ENCODE assay signal across 1 cellular context in genomic region chr3:72533584-72534473, GRCh38.
A peak's percentile ranks its signal among the peaks of the same experiment; 100 is the strongest.
TF ChIP-seq lines count a peak whose summit lies in the region.

No MANE protein-coding gene starts in this region.

TF ChIP-seq in K562, 482 proteins besides CTCF, POLR2A, EP300 and RAD21 (continued from another document):
- TF ChIP-seq THRB (CRISPR knock-in tag; conservative IDR thresholded peaks at IDR 0.05) (0 out of 2 replicates have a peak, but pooled peaks have one; percentile 58), HBP1 (CRISPR knock-in tag; IDR thresholded peaks at IDR 0.05) (peak; percentile 86; the same call in 1 of the 2 replicates), OTX1 (CRISPR knock-in tag; IDR thresholded peaks at IDR 0.05) (0 out of 2 replicates have a peak, but pooled peaks have one; percentile 48), ZNF347 (CRISPR knock-in tag; IDR thresholded peaks at IDR 0.05; ENCODE audit: low read depth) (no peak), NR4A1 (CRISPR knock-in tag; IDR thresholded peaks at IDR 0.05) (no peak), NR4A1 (tag; IDR thresholded peaks at IDR 0.05) (no peak), SAFB2 (IDR thresholded peaks at IDR 0.05; ENCODE audit: borderline replicate concordance, low read depth, low read length, severe bottlenecking) (no peak), ADNP (tag; IDR thresholded peaks at IDR 0.05) (peak; percentile 73), XRCC4 (IDR thresholded peaks at IDR 0.05; ENCODE audit: extremely low read depth, insufficient read depth, insufficient read length) (no peak), NBN (IDR thresholded peaks at IDR 0.05; ENCODE audit: low read depth) (0 out of 2 replicates have a peak, but pooled peaks have one; percentile 25), PHF20 (IDR thresholded peaks at IDR 0.05; ENCODE audit: partially characterized antibody) (peak; percentile 26), CREB1 (IDR thresholded peaks at IDR 0.05) (no peak), CREB1 (CRISPR knock-in tag; IDR thresholded peaks at IDR 0.05) (0 out of 2 replicates have a peak, but pooled peaks have one; percentile 22), CBX1 (IDR thresholded peaks at IDR 0.05; ENCODE audit: low read depth) (peak; percentile 55; the same call in 1 of the 2 replicates), NR2F6 (CRISPR knock-in tag; IDR thresholded peaks at IDR 0.05) (no peak), TFAM (CRISPR knock-in tag; conservative IDR thresholded peaks at IDR 0.05) (no peak), GABPB1 (CRISPR knock-in tag; IDR thresholded peaks at IDR 0.05) (0 out of 2 replicates have a peak, but pooled peaks have one; percentile 27), TRIM24 (IDR thresholded peaks at IDR 0.05) (peak in 1 of 2 experiments; percentile 57; a peak in 2 of 4 replicates), ZNF121 (CRISPR knock-in tag; conservative IDR thresholded peaks at IDR 0.05) (no peak), THRAP3 (IDR thresholded peaks at IDR 0.05; ENCODE audit: borderline replicate concordance) (no peak), ZC3H11A (IDR thresholded peaks at IDR 0.05; ENCODE audit: low read depth, low read length) (no peak), NFXL1 (CRISPR knock-in tag; IDR thresholded peaks at IDR 0.05) (no peak)
- TF ChIP-seq, protein P1, sequence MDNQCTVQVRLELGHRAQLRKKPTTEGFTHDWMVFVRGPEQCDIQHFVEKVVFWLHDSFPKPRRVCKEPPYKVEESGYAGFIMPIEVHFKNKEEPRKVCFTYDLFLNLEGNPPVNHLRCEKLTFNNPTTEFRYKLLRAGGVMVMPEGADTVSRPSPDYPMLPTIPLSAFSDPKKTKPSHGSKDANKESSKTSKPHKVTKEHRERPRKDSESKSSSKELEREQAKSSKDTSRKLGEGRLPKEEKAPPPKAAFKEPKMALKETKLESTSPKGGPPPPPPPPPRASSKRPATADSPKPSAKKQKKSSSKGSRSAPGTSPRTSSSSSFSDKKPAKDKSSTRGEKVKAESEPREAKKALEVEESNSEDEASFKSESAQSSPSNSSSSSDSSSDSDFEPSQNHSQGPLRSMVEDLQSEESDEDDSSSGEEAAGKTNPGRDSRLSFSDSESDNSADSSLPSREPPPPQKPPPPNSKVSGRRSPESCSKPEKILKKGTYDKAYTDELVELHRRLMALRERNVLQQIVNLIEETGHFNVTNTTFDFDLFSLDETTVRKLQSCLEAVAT (IDR thresholded peaks at IDR 0.05), result peak in 1 of 2 experiments; percentile 57; a peak in 1 of 4 replicates
- TF ChIP-seq, protein P2, sequence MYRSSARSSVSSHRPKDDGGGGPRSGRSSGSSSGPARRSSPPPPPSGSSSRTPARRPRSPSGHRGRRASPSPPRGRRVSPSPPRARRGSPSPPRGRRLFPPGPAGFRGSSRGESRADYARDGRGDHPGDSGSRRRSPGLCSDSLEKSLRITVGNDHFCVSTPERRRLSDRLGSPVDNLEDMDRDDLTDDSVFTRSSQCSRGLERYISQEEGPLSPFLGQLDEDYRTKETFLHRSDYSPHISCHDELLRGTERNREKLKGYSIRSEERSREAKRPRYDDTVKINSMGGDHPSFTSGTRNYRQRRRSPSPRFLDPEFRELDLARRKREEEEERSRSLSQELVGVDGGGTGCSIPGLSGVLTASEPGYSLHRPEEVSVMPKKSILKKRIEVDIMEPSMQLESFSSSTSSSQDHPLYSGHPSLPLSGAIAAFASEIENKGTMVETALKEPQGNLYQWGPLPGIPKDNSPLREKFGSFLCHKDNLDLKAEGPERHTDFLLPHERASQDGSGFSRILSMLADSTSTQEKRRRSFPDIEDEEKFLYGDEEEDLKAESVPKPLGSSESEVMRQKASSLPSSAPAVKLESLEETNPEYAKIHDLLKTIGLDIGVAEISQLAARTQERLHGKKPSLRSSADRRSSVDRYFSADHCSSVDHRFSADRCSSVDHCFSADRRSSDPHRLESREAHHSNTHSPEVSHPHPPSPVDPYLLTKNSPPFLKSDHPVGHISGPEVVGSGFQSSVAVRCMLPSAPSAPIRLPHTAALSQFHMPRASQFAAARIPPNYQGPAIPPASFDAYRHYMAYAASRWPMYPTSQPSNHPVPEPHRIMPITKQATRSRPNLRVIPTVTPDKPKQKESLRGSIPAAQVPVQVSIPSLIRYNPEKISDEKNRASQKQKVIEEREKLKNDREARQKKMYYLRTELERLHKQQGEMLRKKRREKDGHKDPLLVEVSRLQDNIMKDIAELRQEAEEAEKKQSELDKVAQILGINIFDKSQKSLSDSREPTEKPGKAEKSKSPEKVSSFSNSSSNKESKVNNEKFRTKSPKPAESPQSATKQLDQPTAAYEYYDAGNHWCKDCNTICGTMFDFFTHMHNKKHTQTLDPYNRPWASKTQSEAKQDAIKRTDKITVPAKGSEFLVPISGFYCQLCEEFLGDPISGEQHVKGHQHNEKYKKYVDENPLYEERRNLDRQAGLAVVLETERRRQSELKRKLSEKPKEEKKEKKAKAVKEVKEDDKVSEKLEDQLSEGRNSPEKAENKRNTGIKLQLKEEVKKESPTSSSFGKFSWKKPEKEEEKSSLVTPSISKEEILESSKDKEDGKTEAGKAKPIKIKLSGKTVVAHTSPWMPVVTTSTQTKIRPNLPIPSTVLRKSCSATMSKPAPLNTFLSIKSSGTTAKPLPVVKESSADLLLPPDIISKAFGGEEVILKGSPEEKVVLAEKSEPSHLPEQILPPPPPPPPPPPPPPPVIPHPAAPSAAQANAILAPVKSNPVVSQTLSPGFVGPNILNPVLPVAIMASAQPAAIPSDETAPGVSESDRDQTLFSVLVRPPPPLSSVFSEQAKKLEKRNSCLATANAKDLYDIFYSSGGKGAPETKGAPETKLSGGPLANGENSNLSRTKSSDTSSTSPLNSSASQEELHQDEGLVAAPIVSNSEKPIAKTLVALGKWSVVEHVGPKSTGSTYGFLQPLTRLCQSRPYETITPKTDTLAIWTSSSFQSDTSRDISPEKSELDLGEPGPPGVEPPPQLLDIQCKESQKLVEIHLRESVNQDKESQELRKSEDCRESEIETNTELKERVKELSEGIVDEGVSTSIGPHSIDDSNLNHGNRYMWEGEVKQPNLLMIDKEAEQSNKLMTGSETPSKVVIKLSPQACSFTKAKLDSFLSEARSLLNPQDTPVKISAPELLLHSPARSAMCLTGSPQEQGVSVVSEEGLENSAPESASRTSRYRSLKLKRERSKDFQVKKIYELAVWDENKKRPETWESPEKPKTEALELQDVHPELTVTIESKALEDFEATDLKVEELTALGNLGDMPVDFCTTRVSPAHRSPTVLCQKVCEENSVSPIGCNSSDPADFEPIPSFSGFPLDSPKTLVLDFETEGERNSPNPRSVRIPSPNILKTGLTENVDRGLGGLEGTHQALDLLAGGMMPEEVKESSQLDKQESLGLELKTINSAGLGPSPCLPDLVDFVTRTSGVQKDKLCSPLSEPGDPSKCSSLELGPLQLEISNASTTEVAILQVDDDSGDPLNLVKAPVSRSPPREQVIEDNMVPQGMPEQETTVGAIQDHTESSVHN (IDR thresholded peaks at IDR 0.05; ENCODE audit: borderline replicate concordance in 1 of 2, low read depth in 1 of 2), result no peak
